18 cellular contexts compared by ENCODE assay signal in the genomic region with DNA sequence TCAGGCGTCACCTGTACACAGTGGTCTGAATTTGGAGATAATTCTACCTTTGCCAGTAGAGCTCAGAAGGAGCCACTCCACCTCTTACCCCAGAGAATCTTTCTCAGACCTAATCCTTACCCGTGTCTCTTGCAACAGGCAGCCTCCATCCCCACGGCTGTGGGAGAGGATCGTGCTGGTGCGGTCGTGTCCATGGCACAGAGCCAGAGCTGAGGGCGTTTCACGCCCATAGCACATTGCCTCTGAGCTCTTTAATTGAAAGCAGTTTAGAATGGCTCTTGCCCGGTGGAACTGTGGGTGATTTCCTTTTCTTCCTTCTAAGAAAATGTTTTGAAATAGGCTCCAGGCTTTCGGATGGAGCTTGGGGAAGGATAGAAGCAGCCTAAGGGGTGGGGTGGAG. TPM values are rescaled to one million over a fixed set of nuclear protein-coding genes. Genes with fewer than 3 reads are reported as not detected.
A peak's percentile ranks its signal among the peaks of the same experiment; 100 is the strongest.
DNase-seq lines count a peak whose midpoint lies in the region; ATAC-seq, FAIRE-seq and TF ChIP-seq lines count a peak whose summit lies in the region.
"Had no signal": no experiment of that assay in that cellular context is flagged by ENCODE, and none has a peak within 500 bp of the region (broad histone marks: within the 10 kb centered on the region; RNA-seq: fewer than 3 reads in every experiment).

No MANE protein-coding gene starts in this region.

- H4K20me1 ChIP-seq in SU-DHL-6 (ENCODE audit: low read depth, low read length) (no peaks in the 10 kb centered on the region), HepG2 (ENCODE audit: insufficient read depth, low read length) (no peaks in the 10 kb centered on the region)

- POLR2A ChIA-PET in HepG2 (lab: Yijun Ruan, JAX): no interaction called here

- H3K9ac ChIP-seq in SU-DHL-6 (ENCODE audit: low read length) (no peak overlapping the region), HepG2 (ENCODE audit: insufficient read depth, low read depth, low read length) (no peak overlapping the region)

- no peak overlapping the region for H3K4me2 ChIP-seq in SU-DHL-6 (ENCODE audit: low read depth, low read length, poor library complexity, severe bottlenecking)
- H3K4me2 ChIP-seq in HepG2 (ENCODE audit: low read depth, low read length): no peak overlapping the region

- BruUV-seq in HepG2 (replicated peaks; lab: Mats Ljungman, UMichigan): no TSS peak

- TF ChIP-seq EP300 in HepG2 (IDR thresholded peaks at IDR 0.05; ENCODE audit: low read depth in 2 of 2, low read length in 2 of 2) (no peak), HepG2 (CRISPR knock-in tag; IDR thresholded peaks at IDR 0.05; ENCODE audit: borderline replicate concordance) (no peak)

- H3K4me3 ChIP-seq in SU-DHL-6 (ENCODE audit: insufficient read depth, low read length, poor library complexity, severe bottlenecking) (no peak overlapping the region), heart left ventricle (no peak overlapping the region), HepG2 (replicated peaks in 1 of 3; ENCODE audit: insufficient read depth in 1 of 3, low read depth in 2 of 3, low read length in 3 of 3) (no peak overlapping the region)
- H3K4me3 ChIP-seq: left lung, vagina had no signal

- no peaks in the 10 kb centered on the region for H3K79me2 ChIP-seq in SU-DHL-6 (ENCODE audit: insufficient read depth, low read length)
- H3K79me2 ChIP-seq in HepG2 (ENCODE audit: insufficient read depth, low read length): no peaks in the 10 kb centered on the region

- H3K36me3 ChIP-seq in SU-DHL-6 (ENCODE audit: low read length) (0 out of 2 replicates have a peak, but pooled peaks cover 4% of the 10 kb centered on the region), heart left ventricle (peaks cover 0 to 12% (median 0%) of the 10 kb centered on the region in 9 donors), HepG2 (replicated peaks in 1 of 2; ENCODE audit: control insufficient read depth in 1 of 2, insufficient read depth in 2 of 2, low read length in 2 of 2) (no peaks in the 10 kb centered on the region)
- H3K36me3 ChIP-seq: vagina had no signal

- no peak for FAIRE-seq in HepG2 (lab: Jason Lieb, UNC)
- FAIRE-seq: colon had no signal

- peak in 1 of 4 donors; percentile 1 for ATAC-seq in heart left ventricle
- no peak for ATAC-seq in HG03196 (IDR thresholded peaks at IDR 0.05; ENCODE audit: unreplicated experiment)
- no peak for ATAC-seq in HepG2
- ATAC-seq: activated CD8-positive, alpha-beta T cell treated with anti-CD3 and anti-CD28 coated beads for 36 hours; left lung had no signal

- CTCF ChIA-PET in HepG2 (lab: Yijun Ruan, JAX; ENCODE audit: low intra/inter-chr PET ratio, low total read pairs): no interaction called here

- H3K27ac ChIP-seq in SU-DHL-6 (ENCODE audit: low read depth, low read length) (peak overlapping the region; percentile 70), heart left ventricle (peak overlapping the region in 8 of 12 donors; percentile 4 to 72 (median 60)), HepG2 (ENCODE audit: extremely low read length, insufficient read depth, low read length) (no peak overlapping the region)
- H3K27ac ChIP-seq: left lung, vagina had no signal

- intact Hi-C loops in heart left ventricle (cut with DNase I) (loop anchor here in 2 of 10 donors (5.0 kb wide), 1 partner anchor 111 kb away; the partner anchor contains the start of gene ADAMTS14 (in 2 of the 2)), HepG2 (cut with micrococcal nuclease; ENCODE audit: unreplicated experiment) (no loop called here)

- no peak for TF ChIP-seq CTCF in SU-DHL-6 (IDR thresholded peaks at IDR 0.05; ENCODE audit: insufficient read depth, low read length, poor library complexity, severe bottlenecking)
- no peak for TF ChIP-seq CTCF in heart left ventricle (IDR thresholded peaks at IDR 0.05)
- no peak for TF ChIP-seq CTCF in HepG2 (CRISPR knock-in tag; IDR thresholded peaks at IDR 0.05)

- WGBS in heart left ventricle, 4 donors: 31 to 48% (median 36%) methylated on average over 10 of the region's 10 CpGs
- 31% methylated on average over 9 of the region's 10 CpGs for WGBS in HepG2 (ENCODE audit: low lambda C conversion rate)

- H3K9me3 ChIP-seq in SU-DHL-6 (ENCODE audit: insufficient read depth, low read length) (no peaks in the 10 kb centered on the region), heart left ventricle (no peaks in the 10 kb centered on the region), HepG2 (ENCODE audit: low read length) (no peaks in the 10 kb centered on the region)
- H3K9me3 ChIP-seq: left lung, vagina had no signal

- H3K27me3 ChIP-seq in SU-DHL-6 (ENCODE audit: low read length) (no peaks in the 10 kb centered on the region), heart left ventricle (no peaks in the 10 kb centered on the region), HepG2 (ENCODE audit: control insufficient read depth in 1 of 2, insufficient read depth in 2 of 2, low read length in 2 of 2) (peaks cover 2% of the 10 kb centered on the region in 2 experiments; a peak in 2 of 5 replicates)
- H3K27me3 ChIP-seq: left lung, vagina had no signal

- TF ChIP-seq POLR2A in heart left ventricle (IDR thresholded peaks at IDR 0.05) (no peak), HepG2 (IDR thresholded peaks at IDR 0.05; ENCODE audit: insufficient read depth in 1 of 2, low read depth in 2 of 2, low read length in 2 of 2) (no peak)

- H3K4me1 ChIP-seq in heart left ventricle (peaks cover 0 to 60% (median 41%) of the 10 kb centered on the region in 12 donors), HepG2 (ENCODE audit: insufficient read depth, low read length) (peaks cover 11% of the 10 kb centered on the region; the same call in 1 of the 2 replicates)

- no peaks in the 10 kb centered on the region for H3K9me2 ChIP-seq in SU-DHL-6 (replicated peaks; ENCODE audit: insufficient read depth, low read length)

- TF ChIP-seq RAD21 in HepG2 (CRISPR knock-in tag; IDR thresholded peaks at IDR 0.05): no peak

- no peaks in the 10 kb centered on the region for H3F3A ChIP-seq in SU-DHL-6 (ENCODE audit: insufficient read depth)

- in situ Hi-C loops in HepG2 (cut with HindIII; ENCODE audit: extremely low pct_ligation_motif_present, low pct_unique_long_range_greater_than_20kb): no loop called here

- H2AFZ ChIP-seq in SU-DHL-6 (ENCODE audit: low read depth, low read length, severe bottlenecking) (no peak overlapping the region), HepG2 (ENCODE audit: low read length) (no peak overlapping the region)

- peak; percentile 34 for DNase-seq in NCI-H345 (lab: John Stamatoyannopoulos, UW)
- no peak for DNase-seq in NCI-H345 treated with DMSO at 0.1 percent for 48 hours (lab: John Stamatoyannopoulos, UW; ENCODE audit: unreplicated experiment)
- peak in 2 of 5 donors; percentile 46 to 49 for DNase-seq in heart left ventricle
- peak; percentile 51 for DNase-seq in superior temporal gyrus (ENCODE audit: extremely low spot score)
- no peak for DNase-seq in glomerular visceral epithelial cell (ENCODE audit: extremely low spot score)
- no peak for DNase-seq in HepG2 (ENCODE audit: low spot score)
- DNase-seq: ACHN; activated CD8-positive, alpha-beta T cell treated with anti-CD3 and anti-CD28 coated beads for 36 hours; activated naive CD4-positive, alpha-beta T cell treated with anti-CD3 and anti-CD28 coated beads, Interleukin-2, amount 10 ng/mL, durations not matched to agents 7 days and 5 days; EL; NCI-H187 treated with DMSO at 0.1 percent for 48 hours; stimulated activated CD8-positive, alpha-beta memory T cell treated with anti-CD3 and anti-CD28 coated beads, Interleukin-4, amount 100 ng/mL, for 48 hours had no signal

RNA-seq across cellular contexts. Expression of gene PRF1, which starts 41.5 kb away (rescaled TPM):
- total RNA-seq in heart left ventricle (10 to 100 TPM in 1 of 9 donors, 1 to 10 TPM in 4, under 1 TPM in 4; 0.50 to 19.4 (median 1.4) TPM), HepG2 (2016; rRNA removed; fragmentation: Illumina TruSeq; extraction: Trizol) (0.32 and 1.00 TPM in 2 replicates)
- polyA plus RNA-seq in heart left ventricle (1 to 10 TPM in 1 of 2 donors, under 1 TPM in 1; 0.68 to 1.0 TPM), HepG2 (2011; rRNA removed) (1.4 and 1.7 TPM in 2 replicates)
- not detected in 2 replicates for total RNA-seq in HepG2 (2016; cell fraction: cytosol; rRNA removed; fragmentation: Illumina TruSeq; extraction: Trizol; ENCODE audit: low read depth)
- total RNA-seq in HepG2 (2016; cell fraction: insoluble cytoplasmic fraction; rRNA removed; fragmentation: Illumina TruSeq; extraction: Trizol): 0.18 and 1.2 TPM in 2 replicates
- 0.06 and 0.17 TPM in 2 replicates for total RNA-seq in HepG2 (2016; cell fraction: membrane; rRNA removed; fragmentation: Illumina TruSeq; extraction: Trizol)
- 0.69 and 1.4 TPM in 2 replicates for total RNA-seq in HepG2 (2016; cell fraction: nucleus; rRNA removed; fragmentation: Illumina TruSeq; extraction: Trizol)
- 1.0 and 1.1 TPM in 2 replicates for polyA plus RNA-seq in HepG2 (2011; cell fraction: cytosol; rRNA removed)
- 0.39 and 0.62 TPM in 2 replicates for polyA plus RNA-seq in HepG2 (2011; cell fraction: nucleus; rRNA removed)
- polyA plus RNA-seq in HepG2 (2012): 0.08 and 1.0 TPM in 2 replicates
- polyA plus RNA-seq in HepG2 (2016; cell fraction: cytosol; fragmentation: Illumina TruSeq; extraction: Trizol; ENCODE audit: low read depth): not detected in 2 replicates
- polyA plus RNA-seq in HepG2 (2016; cell fraction: insoluble cytoplasmic fraction; fragmentation: Illumina TruSeq; extraction: Trizol; ENCODE audit: low read depth): 0.21 and 0.38 TPM in 2 replicates
- 0.17 and 0.45 TPM in 2 replicates for polyA plus RNA-seq in HepG2 (2016; cell fraction: membrane; fragmentation: Illumina TruSeq; extraction: Trizol; ENCODE audit: low read depth)
- polyA plus RNA-seq in HepG2 (2016; cell fraction: nucleus; fragmentation: Illumina TruSeq; extraction: Trizol; ENCODE audit: insufficient read depth, low read depth): 2.3 and 3.3 TPM in 2 replicates
- polyA minus RNA-seq in HepG2 (2011; rRNA and poly(A)+ RNA removed; ENCODE audit: low replicate concordance): 1.6 TPM in 1 of 2 replicates, not detected in the other
- polyA minus RNA-seq in HepG2 (2011; cell fraction: cytosol; rRNA and poly(A)+ RNA removed): 0.99 and 1.1 TPM in 2 replicates
- polyA minus RNA-seq in HepG2 (2011; cell fraction: nucleus; rRNA and poly(A)+ RNA removed): 0.37 TPM in 1 of 2 replicates, not detected in the other
- total RNA-seq: osteocyte had no signal

Comparison
In these comparisons a context has a peak if more than half of its experiments do, and no peak if none do; other contexts are left out.
1. DNase-seq: peak in NCI-H345 (single experiment) and superior temporal gyrus (single experiment); none in NCI-H345 treated with DMSO at 0.1 percent for 48 hours (single experiment), glomerular visceral epithelial cell (single experiment) and HepG2 (single experiment).